In the genomic region with DNA sequence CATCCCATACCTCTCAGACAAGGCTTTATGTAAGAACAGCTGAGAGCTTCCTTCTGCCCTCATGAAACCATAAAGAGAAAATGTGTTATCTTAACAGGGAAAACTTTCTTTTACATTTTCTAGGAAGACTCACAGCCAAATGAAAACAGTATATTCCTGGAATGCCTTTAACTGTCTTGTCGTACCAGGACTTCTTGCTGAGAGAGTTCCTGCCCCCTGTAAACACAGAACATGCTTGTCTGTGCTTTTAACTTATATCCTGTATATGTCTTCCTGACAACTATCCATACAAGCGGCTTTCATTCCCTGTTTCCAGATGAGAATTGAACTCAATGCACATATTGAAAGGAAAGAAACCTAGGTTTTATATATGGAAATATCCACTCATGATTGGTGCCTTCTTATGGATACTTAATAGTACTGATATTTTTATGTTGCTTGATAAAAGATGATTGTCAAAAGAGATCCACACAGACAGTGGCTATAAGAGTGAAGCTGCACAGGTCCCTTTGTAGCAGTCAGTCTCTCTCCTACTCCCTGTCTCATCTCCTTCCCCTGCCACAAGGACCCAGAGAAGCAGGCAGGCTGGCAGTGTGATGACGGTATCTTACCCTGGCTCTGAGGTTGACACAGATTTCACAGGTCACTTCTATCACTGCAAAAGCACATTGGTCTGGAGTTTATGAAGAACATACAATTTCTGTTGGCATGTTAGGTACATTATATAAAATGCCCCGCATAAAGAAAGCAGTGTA, we compare ENCODE assay signal across 8 cellular contexts.
DNase-seq lines count a peak whose midpoint lies in the region; ATAC-seq and TF ChIP-seq lines count a peak whose summit lies in the region.

No MANE protein-coding gene starts in this region.

- DNase-seq in SK-N-MC (ENCODE audit: low read depth, low spot score) (no peak), islet precursor cell (no peak), DMS114 treated with DMSO at 0.1 percent for 48 hours (lab: John Stamatoyannopoulos, UW; ENCODE audit: unreplicated experiment) (no peak), RWPE1 (ENCODE audit: low spot score) (no peak)
- peak; percentile 50 for DNase-seq in activated naive CD8-positive, alpha-beta T cell treated with anti-CD3 and anti-CD28 coated beads, Interleukin-2, amount 10 ng/mL, durations not matched to agents 7 days and 5 days
- peak in 7 of 9 donors; percentile 13 to 48 (median 35) for DNase-seq in naive thymus-derived CD4-positive, alpha-beta T cell

- H3K36me3 Mint-ChIP-seq in activated naive CD8-positive, alpha-beta T cell treated with anti-CD3 and anti-CD28 coated beads, Interleukin-2, amount 10 ng/mL, durations not matched to agents 7 days and 5 days = peaks cover 38% of the 10 kb centered on the region
- H3K36me3 Mint-ChIP-seq in naive thymus-derived CD4-positive, alpha-beta T cell = peaks cover 0 to 32% (median 0%) of the 10 kb centered on the region in 5 donors

- no peaks in the 10 kb centered on the region for H3K9me3 ChIP-seq in SK-N-MC (ENCODE audit: low read depth, low read length)
- H3K9me3 ChIP-seq in naive thymus-derived CD4-positive, alpha-beta T cell (ENCODE audit: control insufficient read depth in 2 of 3, low read length in 3 of 3) = no peaks in the 10 kb centered on the region

- CTCF ChIA-PET in naive thymus-derived CD4-positive, alpha-beta T cell (lab: Charles Lee) = no interaction called here
- CTCF ChIA-PET in RWPE1 (lab: Yijun Ruan, JAX) = interaction anchor here (0.9 kb wide), 1 partner anchor 251 kb away, joined by 3 read pairs; no protein-coding TSS in a partner anchor

- no peaks in the 10 kb centered on the region for H3K27me3 ChIP-seq in naive thymus-derived CD4-positive, alpha-beta T cell (ENCODE audit: control insufficient read depth in 2 of 2, insufficient read depth in 2 of 2, low read length in 2 of 2)

- ATAC-seq in GM18861 (IDR thresholded peaks at IDR 0.05; ENCODE audit: unreplicated experiment) (peak; percentile 21), HG02970 (IDR thresholded peaks at IDR 0.05; ENCODE audit: low FRiP score, unreplicated experiment) (peak; percentile 28)
- ATAC-seq in activated naive CD8-positive, alpha-beta T cell treated with anti-CD3 and anti-CD28 coated beads, Interleukin-2, amount 10 ng/mL, durations not matched to agents 7 days and 5 days (ENCODE audit: low read depth) = peak; percentile 63
- peak; percentile 59 for ATAC-seq in naive thymus-derived CD4-positive, alpha-beta T cell

- H3K9me3 Mint-ChIP-seq in activated naive CD8-positive, alpha-beta T cell treated with anti-CD3 and anti-CD28 coated beads, Interleukin-2, amount 10 ng/mL, durations not matched to agents 7 days and 5 days = peaks cover 19% of the 10 kb centered on the region
- peaks cover 0 to 18% (median 0%) of the 10 kb centered on the region in 11 donors for H3K9me3 Mint-ChIP-seq in naive thymus-derived CD4-positive, alpha-beta T cell

- H3K4me1 ChIP-seq in naive thymus-derived CD4-positive, alpha-beta T cell (ENCODE audit: control insufficient read depth in 2 of 2, insufficient read depth in 2 of 2, low read length in 2 of 2) = peaks cover 22 to 24% of the 10 kb centered on the region in 2 donors

- H3K27me3 Mint-ChIP-seq in activated naive CD8-positive, alpha-beta T cell treated with anti-CD3 and anti-CD28 coated beads, Interleukin-2, amount 10 ng/mL, durations not matched to agents 7 days and 5 days = no peaks in the 10 kb centered on the region
- H3K27me3 Mint-ChIP-seq in naive thymus-derived CD4-positive, alpha-beta T cell = peaks cover 0 to 4% (median 0%) of the 10 kb centered on the region in 5 donors

- peak overlapping the region; percentile 96 for H3K27ac Mint-ChIP-seq in activated naive CD8-positive, alpha-beta T cell treated with anti-CD3 and anti-CD28 coated beads, Interleukin-2, amount 10 ng/mL, durations not matched to agents 7 days and 5 days
- peak overlapping the region; percentile 84 to 100 (median 96) for H3K27ac Mint-ChIP-seq in naive thymus-derived CD4-positive, alpha-beta T cell

- peak overlapping the region; percentile 78 for H3K4me3 Mint-ChIP-seq in activated naive CD8-positive, alpha-beta T cell treated with anti-CD3 and anti-CD28 coated beads, Interleukin-2, amount 10 ng/mL, durations not matched to agents 7 days and 5 days
- H3K4me3 Mint-ChIP-seq in naive thymus-derived CD4-positive, alpha-beta T cell = peak overlapping the region; percentile 53 to 92 (median 76)

- POLR2A ChIA-PET in activated naive CD8-positive, alpha-beta T cell treated with anti-CD3 and anti-CD28 coated beads, Interleukin-2, amount 10 ng/mL, durations not matched to agents 7 days and 5 days (lab: Charles Lee) = interaction anchor here (1.1 to 1.4 kb wide), 2 partner anchors 65 to 94 kb away, joined by 5 to 6 read pairs; a partner anchor contains a TSS
- POLR2A ChIA-PET in naive thymus-derived CD4-positive, alpha-beta T cell (lab: Charles Lee) = no interaction called here
- POLR2A ChIA-PET in RWPE1 (lab: Yijun Ruan, JAX; ENCODE audit: low non-redundant PET) = no interaction called here

- no peak overlapping the region for H3K27ac ChIP-seq in SK-N-MC
- H3K27ac ChIP-seq in naive thymus-derived CD4-positive, alpha-beta T cell (ENCODE audit: low read depth, low read length) = peak overlapping the region; percentile 69
- no peak overlapping the region; the same call in 1 of the 2 replicates for H3K27ac ChIP-seq in RWPE1

- TF ChIP-seq CTCF in RWPE1 (conservative IDR thresholded peaks at IDR 0.05; ENCODE audit: low read depth) = no peak

- intact Hi-C loops in naive thymus-derived CD4-positive, alpha-beta T cell (cut with micrococcal nuclease) = loop anchor here (1.0 to 5.0 kb wide), 19 partner anchors 27 to 708 kb away; a partner anchor contains a TSS

- H3K4me1 Mint-ChIP-seq in activated naive CD8-positive, alpha-beta T cell treated with anti-CD3 and anti-CD28 coated beads, Interleukin-2, amount 10 ng/mL, durations not matched to agents 7 days and 5 days = peaks cover 36% of the 10 kb centered on the region
- peaks cover 19 to 50% (median 37%) of the 10 kb centered on the region in 7 donors for H3K4me1 Mint-ChIP-seq in naive thymus-derived CD4-positive, alpha-beta T cell

- no peaks in the 10 kb centered on the region for H3K36me3 ChIP-seq in SK-N-MC (ENCODE audit: insufficient read depth, low read length)
- no peaks in the 10 kb centered on the region for H3K36me3 ChIP-seq in naive thymus-derived CD4-positive, alpha-beta T cell (ENCODE audit: control insufficient read depth in 2 of 3, insufficient read depth in 3 of 3, low read length in 3 of 3)

- H3K9ac ChIP-seq in SK-N-MC (ENCODE audit: insufficient read length) = peak overlapping the region; percentile 20

- H3K4me3 ChIP-seq in SK-N-MC = peak overlapping the region; percentile 38
- peak overlapping the region; percentile 47 for H3K4me3 ChIP-seq in naive thymus-derived CD4-positive, alpha-beta T cell (ENCODE audit: low read length)

Comparison
In these comparisons a context has a peak if more than half of its experiments do, and no peak if none do; other contexts are left out.
1. DNase-seq: peak in activated naive CD8-positive, alpha-beta T cell treated with anti-CD3 and anti-CD28 coated beads, Interleukin-2, amount 10 ng/mL, durations not matched to agents 7 days and 5 days (single experiment) and naive thymus-derived CD4-positive, alpha-beta T cell (7 of 9); none in SK-N-MC (single experiment), islet precursor cell (single experiment), DMS114 treated with DMSO at 0.1 percent for 48 hours (single experiment) and RWPE1 (single experiment).
2. Peak in every context shown above with its lines, with median percentiles within 50 percentile points of each other: ATAC-seq.